10 cellular contexts compared by ENCODE assay signal in genomic region chr20:15162061-15162740, GRCh38.
DNase-seq lines count a peak whose midpoint lies in the region; ATAC-seq, FAIRE-seq and TF ChIP-seq lines count a peak whose summit lies in the region.
"Had no signal": no experiment of that assay in that cellular context is flagged by ENCODE, and none has a peak within 500 bp of the region (broad histone marks: within the 10 kb centered on the region; RNA-seq: fewer than 3 reads in every experiment).

No MANE protein-coding gene starts in this region.

- FAIRE-seq in GM12891 (lab: Jason Lieb, UNC), result no peak
- FAIRE-seq: endothelial cell of umbilical vein had no signal

- DNase-seq in MV-4-11 (lab: John Stamatoyannopoulos, UW), result peak; percentile 80
- DNase-seq in GM12891 (ENCODE audit: insufficient read length, low spot score), result no peak
- DNase-seq in NK-92 (lab: John Stamatoyannopoulos, UW; ENCODE audit: unreplicated experiment), result no peak
- no peak for DNase-seq in NCI-H2107 (lab: John Stamatoyannopoulos, UW)
- DNase-seq in activated gamma-delta T cell (lab: John Stamatoyannopoulos, UW), result no peak
- DNase-seq: GOT3 had no signal

- no peaks in the 10 kb centered on the region for H3K9me3 ChIP-seq in mucosa of rectum (ENCODE audit: control insufficient read depth in 2 of 2, low read length in 2 of 2)

- H3K4me1 ChIP-seq in mucosa of rectum (ENCODE audit: control insufficient read depth in 2 of 2, insufficient read depth in 2 of 2, low read length in 2 of 2), result no peaks in the 10 kb centered on the region

- no peaks in the 10 kb centered on the region for H3K27me3 ChIP-seq in mucosa of rectum (ENCODE audit: control insufficient read depth in 2 of 2, insufficient read depth in 2 of 2, low read length in 2 of 2)

- H3K4me3 ChIP-seq in mucosa of rectum (ENCODE audit: low read length in 2 of 2), result peak overlapping the region; percentile 40 to 70

- no peak for TF ChIP-seq POLR2A in GM12891 (IDR thresholded peaks at IDR 0.05; ENCODE audit: low read depth, low read length)

- no peak overlapping the region for H3K27ac ChIP-seq in mucosa of rectum (ENCODE audit: low read depth in 2 of 2, low read length in 2 of 2)

- no peaks in the 10 kb centered on the region for H3K36me3 ChIP-seq in mucosa of rectum (ENCODE audit: control insufficient read depth in 2 of 2, insufficient read depth in 2 of 2, low read length in 2 of 2)

- H3K9ac ChIP-seq in mucosa of rectum (ENCODE audit: low read depth in 1 of 2, low read length in 2 of 2), result peak overlapping the region; percentile 35 to 51

- ATAC-seq in GM18499 (IDR thresholded peaks at IDR 0.05; ENCODE audit: insufficient read depth, unreplicated experiment) (peak; percentile 68), GM21619 (IDR thresholded peaks at IDR 0.05; ENCODE audit: unreplicated experiment) (peak; percentile 67)

TF ChIP-seq in GM12891, 5 proteins besides CTCF, POLR2A, EP300 and RAD21:
- TF ChIP-seq POU2F2 (IDR thresholded peaks at IDR 0.05; ENCODE audit: low read depth, low read length), result no peak
- no peak for TF ChIP-seq PAX5 (IDR thresholded peaks at IDR 0.05; ENCODE audit: insufficient read depth, low read length, severe bottlenecking)
- no peak for TF ChIP-seq SPI1 (IDR thresholded peaks at IDR 0.05; ENCODE audit: low read depth, low read length)
- no peak for TF ChIP-seq TAF1 (IDR thresholded peaks at IDR 0.05; ENCODE audit: low read depth, low read length)
- TF ChIP-seq POLR2AphosphoS5 (IDR thresholded peaks at IDR 0.05; ENCODE audit: low read depth, low read length), result no peak
